8 cellular contexts compared by ENCODE assay signal in genomic region chr5:181052928-181053759, GRCh38. TPM values are rescaled to one million over a fixed set of nuclear protein-coding genes. Genes with fewer than 3 reads are reported as not detected.
A peak's percentile ranks its signal among the peaks of the same experiment; 100 is the strongest.
DNase-seq lines count a peak whose midpoint lies in the region; ATAC-seq and TF ChIP-seq lines count a peak whose summit lies in the region.

No MANE protein-coding gene starts in this region.

- no peaks in the 10 kb centered on the region for H3K4me1 ChIP-seq in urinary bladder (ENCODE audit: insufficient read depth)

- no peaks in the 10 kb centered on the region for H3K36me3 Mint-ChIP-seq in chondrocyte (ENCODE audit: low read depth)
- H3K36me3 Mint-ChIP-seq in memory B cell, result no peaks in the 10 kb centered on the region

- no peak for TF ChIP-seq CTCF in LNCaP clone FGC (IDR thresholded peaks at IDR 0.05; ENCODE audit: control insufficient read depth, extremely low read depth, insufficient read depth)
- TF ChIP-seq CTCF in chondrocyte (IDR thresholded peaks at IDR 0.05), result no peak

- H3K27me3 Mint-ChIP-seq in chondrocyte (ENCODE audit: low read depth) (peaks cover 76% of the 10 kb centered on the region), memory B cell (peaks cover 24% of the 10 kb centered on the region)

- H3K27ac Mint-ChIP-seq in chondrocyte (ENCODE audit: unreplicated experiment) (no peak overlapping the region), memory B cell (peak overlapping the region; percentile 72)

- H3K4me3 ChIP-seq in LNCaP clone FGC (ENCODE audit: low read depth, low read length), result peak overlapping the region; percentile 58
- H3K4me3 ChIP-seq in urinary bladder (ENCODE audit: low read depth, low read length), result peak overlapping the region; percentile 55

- ATAC-seq in memory B cell (ENCODE audit: low read depth) (peak; percentile 14), HG03108 (IDR thresholded peaks at IDR 0.05; ENCODE audit: unreplicated experiment) (no peak)

- no peaks in the 10 kb centered on the region for H3K36me3 ChIP-seq in urinary bladder (ENCODE audit: insufficient read depth)

- under 1% methylated on average over 110 of the region's 111 CpGs for WGBS in urinary bladder

- H3K4me3 Mint-ChIP-seq in chondrocyte (ENCODE audit: unreplicated experiment), result peak overlapping the region; percentile 59
- H3K4me3 Mint-ChIP-seq in memory B cell, result peak overlapping the region; percentile 81

- H3K27ac ChIP-seq in urinary bladder (ENCODE audit: low read depth), result no peak overlapping the region

- no peaks in the 10 kb centered on the region for H3K9me3 Mint-ChIP-seq in chondrocyte (ENCODE audit: low read depth)
- H3K9me3 Mint-ChIP-seq in memory B cell, result peaks cover 3% of the 10 kb centered on the region

- H3K4me1 Mint-ChIP-seq in chondrocyte (ENCODE audit: low read depth) (peaks cover 17% of the 10 kb centered on the region), memory B cell (peaks cover 12% of the 10 kb centered on the region)

- peak; percentile 90 for DNase-seq in D341Med (ENCODE audit: low spot score)
- DNase-seq in LNCaP clone FGC (ENCODE audit: low read depth), result no peak
- DNase-seq in chondrocyte (ENCODE audit: low spot score), result no peak
- DNase-seq in memory B cell (ENCODE audit: low spot score in 2 of 2), result peak in 1 of 2 donors; percentile 40
- no peak for DNase-seq in SIG-M5 (lab: John Stamatoyannopoulos, UW)
- no peak for DNase-seq in NCI-H82 treated with DMSO at 0.1 percent for 48 hours (lab: John Stamatoyannopoulos, UW; ENCODE audit: unreplicated experiment)

RNA-seq across cellular contexts. Expression of gene BTNL9, which starts 13.1 kb away (rescaled TPM):
- total RNA-seq in chondrocyte (not detected in 3 replicates), urinary bladder (7.0 TPM)
- polyA plus RNA-seq in urinary bladder, result 11.9 TPM
